Comparison of ENCODE assay signal across 1 cellular context in genomic region chr18:62957885-62958472, GRCh38.
TF ChIP-seq lines count a peak whose summit lies in the region.

No MANE protein-coding gene starts in this region.

TF ChIP-seq in WTC11, 78 proteins besides CTCF, POLR2A, EP300 and RAD21 (continued from another document):
- TF ChIP-seq E2F1 (CRISPR knock-in tag; IDR thresholded peaks at IDR 0.05): no peak
- no peak for TF ChIP-seq ZNF671 (CRISPR knock-in tag; IDR thresholded peaks at IDR 0.05)
- TF ChIP-seq FOXP1 (CRISPR knock-in tag; IDR thresholded peaks at IDR 0.05; ENCODE audit: borderline replicate concordance): no peak
- no peak for TF ChIP-seq NFE2L1 (CRISPR knock-in tag; IDR thresholded peaks at IDR 0.05)
- no peak for TF ChIP-seq E2F4 (CRISPR knock-in tag; IDR thresholded peaks at IDR 0.05; ENCODE audit: borderline replicate concordance, low read depth)
